11 cellular contexts compared by ENCODE assay signal in the genomic region with DNA sequence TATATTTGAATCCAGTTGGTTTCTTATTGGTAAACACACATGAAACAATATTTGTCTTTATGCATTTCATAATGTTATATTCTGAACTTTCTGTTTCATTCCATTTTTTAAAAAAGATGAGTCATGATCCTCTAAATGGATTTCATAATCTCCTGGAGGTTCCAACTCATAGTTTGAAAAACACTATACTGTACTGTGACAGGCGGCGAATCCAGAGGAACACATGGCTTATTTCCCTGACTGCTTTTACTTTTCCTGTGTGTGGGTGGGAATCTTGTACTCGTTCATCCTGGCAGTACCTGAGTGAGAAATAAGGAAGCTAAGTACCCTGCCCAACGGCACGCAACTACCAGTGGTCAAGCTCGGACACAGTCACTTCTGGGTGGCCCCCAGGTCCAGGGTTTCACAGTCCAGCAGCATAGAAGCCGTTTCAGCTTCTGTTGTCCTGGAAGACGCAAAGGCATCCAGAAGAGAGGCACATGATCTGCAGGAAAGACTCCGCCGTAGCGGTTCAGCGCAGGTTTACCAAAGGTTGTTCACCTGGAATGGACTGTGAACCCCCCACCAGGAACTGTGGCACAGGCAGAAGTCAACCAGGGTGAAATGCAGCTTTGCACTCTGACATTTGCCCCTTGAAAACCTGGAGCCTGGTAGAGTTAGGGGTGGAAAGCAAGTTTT.
DNase-seq lines count a peak whose midpoint lies in the region; TF ChIP-seq lines count a peak whose summit lies in the region.
"Had no signal": no experiment of that assay in that cellular context is flagged by ENCODE, and none has a peak within 500 bp of the region (broad histone marks: within the 10 kb centered on the region; RNA-seq: fewer than 3 reads in every experiment).

No MANE protein-coding gene starts in this region.

- H3K4me1 ChIP-seq in BLaER1 treated with 17β-estradiol and CSF1 and Interleukin-3, amounts not matched to agents 10 nM and 100 nM, result peaks cover 63 to 100% (median 86%) of the 10 kb centered on the region in 10 experiments
- peaks cover 46% of the 10 kb centered on the region for H3K4me1 ChIP-seq in testis

- DNase-seq in RPMI7951 (ENCODE audit: low read depth) (peak; percentile 19), fibroblast of peridontal ligament (ENCODE audit: extremely low read depth) (peak; percentile 69), non-pigmented ciliary epithelial cell (ENCODE audit: low read depth) (peak; percentile 37), NCI-H526 treated with DMSO at 0.1 percent for 48 hours (lab: John Stamatoyannopoulos, UW) (no peak), midbrain (lab: John Stamatoyannopoulos, UW) (no peak), testis (no peak), NAMALWA (ENCODE audit: low spot score) (no peak)
- DNase-seq: activated T-cell treated with anti-CD3 and anti-CD28 coated beads, Interleukin-2, amount 50 U/mL, for 48 hours; C1 segment of cervical spinal cord; NCI-H2081 treated with DMSO at 0.1 percent for 48 hours had no signal

- peak overlapping the region in 6 of 11 experiments; percentile 7 to 58 (median 22); a peak in 6 of 22 replicates for H3K9ac ChIP-seq in BLaER1 treated with 17β-estradiol and CSF1 and Interleukin-3, amounts not matched to agents 10 nM and 100 nM

- 56 to 67% methylated on average over 12 of the region's 12 CpGs for WGBS in testis, 2 donors

- peak overlapping the region in 3 of 10 experiments; percentile 18 to 37 (median 20); a peak in 5 of 20 replicates for H3K4me3 ChIP-seq in BLaER1 treated with 17β-estradiol and CSF1 and Interleukin-3, amounts not matched to agents 10 nM and 100 nM
- no peak overlapping the region for H3K4me3 ChIP-seq in testis

- peak overlapping the region; percentile 0 to 97 (median 67); a peak in 16 of 22 replicates for H3K4me2 ChIP-seq in BLaER1 treated with 17β-estradiol and CSF1 and Interleukin-3, amounts not matched to agents 10 nM and 100 nM

- TF ChIP-seq CTCF in testis (IDR thresholded peaks at IDR 0.05), result no peak

- H3K27me3 ChIP-seq in BLaER1 treated with 17β-estradiol and CSF1 and Interleukin-3, amounts not matched to agents 10 nM and 100 nM, result no peaks in the 10 kb centered on the region
- H3K27me3 ChIP-seq in testis, result no peaks in the 10 kb centered on the region

- intact Hi-C loops in testis (cut with DNase I; ENCODE audit: low total_unique reads), result no loop called here

- peaks cover 0 to 16% (median 6%) of the 10 kb centered on the region in 11 experiments; a peak in 5 of 22 replicates for H3K36me3 ChIP-seq in BLaER1 treated with 17β-estradiol and CSF1 and Interleukin-3, amounts not matched to agents 10 nM and 100 nM
- no peaks in the 10 kb centered on the region for H3K36me3 ChIP-seq in testis (ENCODE audit: low read depth, missing control alignments)

- H3K9me3 ChIP-seq in BLaER1 treated with 17β-estradiol and CSF1 and Interleukin-3, amounts not matched to agents 10 nM and 100 nM (replicated peaks in 1 of 11), result peaks cover 0 to 9% (median 0%) of the 10 kb centered on the region in 11 experiments; a peak in 2 of 22 replicates
- H3K9me3 ChIP-seq in testis, result no peaks in the 10 kb centered on the region

- peak overlapping the region in 9 of 11 experiments; percentile 15 to 96 (median 88); a peak in 15 of 22 replicates for H3K27ac ChIP-seq in BLaER1 treated with 17β-estradiol and CSF1 and Interleukin-3, amounts not matched to agents 10 nM and 100 nM
- H3K27ac ChIP-seq in testis, result no peak overlapping the region

- no peak for TF ChIP-seq POLR2A in testis (IDR thresholded peaks at IDR 0.05)

- peaks cover 0 to 100% (median 10%) of the 10 kb centered on the region in 11 experiments; a peak in 13 of 22 replicates for H4K20me1 ChIP-seq in BLaER1 treated with 17β-estradiol and CSF1 and Interleukin-3, amounts not matched to agents 10 nM and 100 nM

Comparison
In these comparisons a context has a peak if more than half of its experiments do, and no peak if none do; other contexts are left out.
1. H3K27ac ChIP-seq: peak in BLaER1 treated with 17β-estradiol and CSF1 and Interleukin-3, amounts not matched to agents 10 nM and 100 nM (9 of 11); none in testis (0 of 2).
2. DNase-seq: peak in RPMI7951 (single experiment), fibroblast of peridontal ligament (single experiment) and non-pigmented ciliary epithelial cell (single experiment); none in NCI-H526 treated with DMSO at 0.1 percent for 48 hours (single experiment), midbrain (single experiment), testis (single experiment) and NAMALWA (single experiment).